7 cellular contexts compared by ENCODE assay signal in genomic region chr2:105576440-105577241, GRCh38.
DNase-seq lines count a peak whose midpoint lies in the region; ATAC-seq, FAIRE-seq and TF ChIP-seq lines count a peak whose summit lies in the region.

No MANE protein-coding gene starts in this region.

- peak; percentile 69 for TF ChIP-seq CTCF in DND-41 (IDR thresholded peaks at IDR 0.05; ENCODE audit: borderline replicate concordance, extremely low read depth, low read length, poor library complexity, severe bottlenecking)
- TF ChIP-seq CTCF in brain microvascular endothelial cell (IDR thresholded peaks at IDR 0.05; ENCODE audit: low read depth, low read length, missing control alignments), result peak; percentile 48
- TF ChIP-seq CTCF in stomach (IDR thresholded peaks at IDR 0.05), result peak in 5 of 7 experiments; percentile 59 to 68 (median 60)

- H3K9ac ChIP-seq in DND-41 (ENCODE audit: low read depth, low read length) (no peak overlapping the region), NT2/D1 (ENCODE audit: insufficient read length, low read depth) (peak overlapping the region; percentile 71)

- H3K4me3 ChIP-seq in DND-41 (ENCODE audit: low read depth in 1 of 2, low read length in 2 of 2) (no peak overlapping the region), NT2/D1 (ENCODE audit: insufficient read length, low read depth) (no peak overlapping the region), brain microvascular endothelial cell (ENCODE audit: low read depth, low read length) (no peak overlapping the region), stomach (peak overlapping the region in 1 of 4 donors; percentile 11)

- no peak for TF ChIP-seq POLR2A in stomach (IDR thresholded peaks at IDR 0.05)

- no peaks in the 10 kb centered on the region for H3K79me2 ChIP-seq in DND-41 (ENCODE audit: insufficient read depth, low read length)

- no peak overlapping the region for H3K27ac ChIP-seq in DND-41 (ENCODE audit: low read length)
- no peak overlapping the region for H3K27ac ChIP-seq in brain microvascular endothelial cell
- H3K27ac ChIP-seq in stomach, result peak overlapping the region; percentile 7 to 77 (median 38)

- H3K9me3 ChIP-seq in DND-41 (ENCODE audit: insufficient read depth, low read length, severe bottlenecking) (no peaks in the 10 kb centered on the region), NT2/D1 (ENCODE audit: insufficient read depth, low read length) (no peaks in the 10 kb centered on the region), stomach (no peaks in the 10 kb centered on the region)

- no peaks in the 10 kb centered on the region for H3K27me3 ChIP-seq in DND-41 (ENCODE audit: insufficient read depth, low read length, poor library complexity)
- no peaks in the 10 kb centered on the region for H3K27me3 ChIP-seq in NT2/D1 (ENCODE audit: insufficient read depth, insufficient read length)
- no peaks in the 10 kb centered on the region for H3K27me3 ChIP-seq in brain microvascular endothelial cell (replicated peaks)
- H3K27me3 ChIP-seq in stomach, result no peaks in the 10 kb centered on the region

- no peak for TF ChIP-seq EP300 in stomach (IDR thresholded peaks at IDR 0.05)

- DNase-seq in DND-41 (no peak), NT2/D1 (ENCODE audit: low read depth, low spot score) (peak; percentile 32), brain microvascular endothelial cell (no peak), stomach (no peak)

- peak; percentile 63; the same call in 2 of the 3 replicates for ATAC-seq in DND-41 (ENCODE audit: insufficient read depth, low read depth)
- ATAC-seq in HG02884 (IDR thresholded peaks at IDR 0.05; ENCODE audit: unreplicated experiment), result peak; percentile 59
- ATAC-seq in GM18502 (IDR thresholded peaks at IDR 0.05; ENCODE audit: poor library complexity, unreplicated experiment), result no peak

- H3K4me1 ChIP-seq in DND-41 (ENCODE audit: insufficient read depth, low read length) (no peaks in the 10 kb centered on the region), NT2/D1 (ENCODE audit: insufficient read depth, insufficient read length) (peaks cover 4% of the 10 kb centered on the region), stomach (peaks cover 16 to 40% (median 32%) of the 10 kb centered on the region in 4 donors)

- 38 to 45% (median 40%) methylated on average over 12 of the region's 12 CpGs for whole genome bisulfite sequencing in stomach, 5 donors

- H3K36me3 ChIP-seq in DND-41 (ENCODE audit: insufficient read depth, low read length), result no peaks in the 10 kb centered on the region
- no peaks in the 10 kb centered on the region for H3K36me3 ChIP-seq in NT2/D1 (ENCODE audit: insufficient read depth, insufficient read length, low read length)
- no peaks in the 10 kb centered on the region for H3K36me3 ChIP-seq in brain microvascular endothelial cell (replicated peaks)
- H3K36me3 ChIP-seq in stomach, result no peaks in the 10 kb centered on the region

- peak overlapping the region; percentile 52; the same call in 1 of the 2 replicates for H2AFZ ChIP-seq in DND-41 (ENCODE audit: low read depth, low read length)

- FAIRE-seq in islet of Langerhans (lab: Jason Lieb, UNC), result peak; percentile 89

- no peaks in the 10 kb centered on the region for H4K20me1 ChIP-seq in DND-41 (ENCODE audit: insufficient read depth, low read length)

- no peak overlapping the region for H3K4me2 ChIP-seq in DND-41 (ENCODE audit: insufficient read depth, low read length)

- in situ Hi-C loops in brain microvascular endothelial cell (cut with HindIII; ENCODE audit: low pct_ligation_motif_present, low sequenced_read_pairs), result no loop called here

- intact Hi-C loops in stomach (cut with DNase I; ENCODE audit: low total_unique reads), result loop anchor here (10.0 kb wide), 2 partner anchors 168 to 518 kb away; partner anchors contain the start of gene NCK2

Comparison
In these comparisons a context has a peak if more than half of its experiments do, and no peak if none do; other contexts are left out.
1. H3K27ac ChIP-seq: peak in stomach (5 of 5); none in DND-41 (single experiment) and brain microvascular endothelial cell (single experiment).
2. Peak in every context shown above with its lines, with median percentiles within 50 percentile points of each other: CTCF ChIP-seq.